In genomic region chr9:81622471-81623245, GRCh38 we compare ENCODE assay signal across 1 cellular context.
TF ChIP-seq lines count a peak whose summit lies in the region.

No MANE protein-coding gene starts in this region.

TF ChIP-seq in GM23338, 12 proteins besides CTCF, POLR2A, EP300 and RAD21 (continued from another document):
- TF ChIP-seq ETS1 (IDR thresholded peaks at IDR 0.05) (no peak), ZNF114 (CRISPR knock-in tag; IDR thresholded peaks at IDR 0.05) (no peak), EZH2 (IDR thresholded peaks at IDR 0.05; ENCODE audit: low read depth, unreplicated experiment) (no peak), STAT1 (IDR thresholded peaks at IDR 0.05; ENCODE audit: unreplicated experiment) (no peak), EZH2phosphoT487 (IDR thresholded peaks at IDR 0.05; ENCODE audit: unreplicated experiment) (no peak), ZNF331 (CRISPR knock-in tag; IDR thresholded peaks at IDR 0.05; ENCODE audit: low read depth) (no peak)
